Comparison of ENCODE assay signal across 19 cellular contexts in genomic region chr12:109655578-109655977, GRCh38.
"Had no signal": no experiment of that assay in that cellular context is flagged by ENCODE, and none has a peak within 500 bp of the region (broad histone marks: within the 10 kb centered on the region; RNA-seq: fewer than 3 reads in every experiment).

No MANE protein-coding gene starts in this region.

- H3K4me1 ChIP-seq: SJSA1 had no signal

- H3K4me3 ChIP-seq: SJSA1, SK-N-MC had no signal

- ATAC-seq: HepG2 had no signal

- H3K27me3 ChIP-seq: SJSA1 had no signal

- H3K27ac ChIP-seq: SJSA1, SK-N-MC had no signal

- DNase-seq: IMR-90, Kasumi-1, KG1, MM.1S, NCI-H1092 treated with DMSO at 0.1 percent for 48 hours, NCI-H1436, NCI-H187, NCI-H2029, NCI-H2081 treated with DMSO at 0.1 percent for 48 hours, NCI-H2227 treated with DMSO at 0.1 percent for 48 hours, NCI-H524, NCI-H526 treated with DMSO at 0.1 percent for 48 hours, NCI-H774, Right ventricle myocardium superior, SIG-M5, T-helper 1 cell had no signal

- H3K9me3 ChIP-seq: SJSA1 had no signal

- H3K36me3 ChIP-seq: SJSA1 had no signal
